9 cellular contexts compared by ENCODE assay signal in the genomic region with DNA sequence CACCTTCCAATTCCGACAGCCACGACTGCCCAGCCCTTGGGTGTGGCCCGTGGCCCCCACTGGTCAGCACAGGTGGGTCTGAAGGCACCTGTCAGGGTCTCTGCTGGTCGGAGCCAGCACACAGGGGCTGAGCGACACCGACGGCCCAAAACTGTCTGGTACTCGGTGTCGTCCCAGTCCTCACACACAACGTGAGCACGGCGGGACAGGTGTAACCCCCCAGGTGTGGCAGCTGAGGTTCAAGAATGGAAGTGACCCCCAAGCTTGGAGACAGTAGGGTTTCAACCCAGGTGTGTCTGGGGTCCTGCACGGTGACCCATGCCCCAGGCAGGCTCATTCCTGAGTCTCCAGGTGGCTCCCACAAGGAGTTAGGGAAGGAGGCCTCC. TPM values are rescaled to one million over a fixed set of nuclear protein-coding genes. Genes with fewer than 3 reads are reported as not detected.
A peak's percentile ranks its signal among the peaks of the same experiment; 100 is the strongest.
DNase-seq lines count a peak whose midpoint lies in the region; TF ChIP-seq lines count a peak whose summit lies in the region.
"Had no signal": no experiment of that assay in that cellular context is flagged by ENCODE, and none has a peak within 500 bp of the region (broad histone marks: within the 10 kb centered on the region; RNA-seq: fewer than 3 reads in every experiment).

No MANE protein-coding gene starts in this region.

- H3K9ac ChIP-seq in HUES64 (ENCODE audit: low read depth, low read length) (no peak overlapping the region), muscle layer of colon (ENCODE audit: low read length) (no peak overlapping the region)

- H3K9me3 ChIP-seq in HUES64 (ENCODE audit: insufficient read depth, low read depth, low read length): no peaks in the 10 kb centered on the region
- no peaks in the 10 kb centered on the region for H3K9me3 ChIP-seq in muscle layer of colon (ENCODE audit: low read length)

- H3K27me3 ChIP-seq in ACC112 (ENCODE audit: insufficient read depth, low read length): no peaks in the 10 kb centered on the region
- H3K27me3 ChIP-seq in HUES64 (ENCODE audit: insufficient read depth, low read length): no peaks in the 10 kb centered on the region
- no peaks in the 10 kb centered on the region for H3K27me3 ChIP-seq in muscle layer of colon (ENCODE audit: control insufficient read depth in 1 of 2, insufficient read depth in 2 of 2, low read length in 2 of 2)

- H3K4me1 ChIP-seq in ACC112 (ENCODE audit: control insufficient read depth, insufficient read depth, low read length, unreplicated experiment) (peaks cover 7% of the 10 kb centered on the region), HUES64 (ENCODE audit: insufficient read depth, low read length) (peaks cover 4% of the 10 kb centered on the region; the same call in 1 of the 2 replicates), muscle layer of colon (ENCODE audit: insufficient read depth, low read length) (peaks cover 17% of the 10 kb centered on the region)

- H3K4me3 ChIP-seq in ACC112 (ENCODE audit: low read depth, low read length): peak overlapping the region; percentile 84
- H3K4me3 ChIP-seq in HUES64 (ENCODE audit: low read length): peak overlapping the region; percentile 62
- H3K4me3 ChIP-seq in choroid plexus epithelial cell (ENCODE audit: low read depth, low read length): peak overlapping the region; percentile 99
- H3K4me3 ChIP-seq in muscle layer of colon (ENCODE audit: low read depth in 1 of 2, low read length in 2 of 2): peak overlapping the region in 1 of 2 donors; percentile 53

- TF ChIP-seq CTCF in choroid plexus epithelial cell (conservative IDR thresholded peaks at IDR 0.05; ENCODE audit: low read depth, low read length): no peak

- 86% methylated on average over 13 of the region's 13 CpGs for WGBS in HUES64

- H2AFZ ChIP-seq in ACC112 (ENCODE audit: low read length, unreplicated experiment): no peak overlapping the region

- no peak overlapping the region for H3K27ac ChIP-seq in ACC112 (ENCODE audit: low read depth, low read length)
- H3K27ac ChIP-seq in HUES64 (ENCODE audit: low read depth, low read length): no peak overlapping the region
- H3K27ac ChIP-seq in muscle layer of colon (ENCODE audit: low read depth, low read length): peak overlapping the region; percentile 41

- peaks cover 3% of the 10 kb centered on the region; the same call in 1 of the 2 replicates for H3K36me3 ChIP-seq in ACC112 (ENCODE audit: insufficient read depth, low read length)
- peaks cover 23% of the 10 kb centered on the region for H3K36me3 ChIP-seq in HUES64 (ENCODE audit: insufficient read depth, low read length)
- peaks cover 18% of the 10 kb centered on the region for H3K36me3 ChIP-seq in muscle layer of colon (ENCODE audit: insufficient read depth, low read length)

- peaks cover 23% of the 10 kb centered on the region for H3K79me2 ChIP-seq in ACC112 (ENCODE audit: control insufficient read depth, insufficient read depth, low read length, unreplicated experiment)

- DNase-seq in choroid plexus epithelial cell (ENCODE audit: low read depth): no peak
- DNase-seq in inferior parietal cortex (ENCODE audit: extremely low spot score): no peak
- DNase-seq in GM03348 (ENCODE audit: low spot score): no peak
- DNase-seq in cerebellar cortex (ENCODE audit: low spot score): no peak
- DNase-seq in AG08396 (ENCODE audit: low spot score): no peak
- DNase-seq: SW 1271 had no signal

RNA-seq across cellular contexts. Expression of gene GALNS, which starts 1.0 kb away (rescaled TPM):
- 12.7 TPM for polyA plus RNA-seq in HUES64 (2013, experiment 1 of 2)
- 11.3 TPM for polyA plus RNA-seq in HUES64 (2013, experiment 2 of 2)

RNA-seq across cellular contexts. Expression of gene TRAPPC2L, which starts 1.2 kb away (rescaled TPM):
- polyA plus RNA-seq in HUES64 (2013, experiment 1 of 2): 106 TPM
- 92.3 TPM for polyA plus RNA-seq in HUES64 (2013, experiment 2 of 2)

RNA-seq across cellular contexts. Expression of gene PABPN1L, which starts 10.7 kb away (rescaled TPM):
- polyA plus RNA-seq in HUES64 (2013, experiment 1 of 2): not detected
- not detected for polyA plus RNA-seq in HUES64 (2013, experiment 2 of 2)

RNA-seq across cellular contexts. Expression of gene APRT, which starts 44.0 kb away (rescaled TPM):
- 176 TPM for polyA plus RNA-seq in HUES64 (2013, experiment 1 of 2)
- polyA plus RNA-seq in HUES64 (2013, experiment 2 of 2): 175 TPM

RNA-seq across cellular contexts. Expression of gene CDT1, which starts 52.1 kb away (rescaled TPM):
- 57.1 TPM for polyA plus RNA-seq in HUES64 (2013, experiment 1 of 2)
- polyA plus RNA-seq in HUES64 (2013, experiment 2 of 2): 46.1 TPM
